In the genomic region with DNA sequence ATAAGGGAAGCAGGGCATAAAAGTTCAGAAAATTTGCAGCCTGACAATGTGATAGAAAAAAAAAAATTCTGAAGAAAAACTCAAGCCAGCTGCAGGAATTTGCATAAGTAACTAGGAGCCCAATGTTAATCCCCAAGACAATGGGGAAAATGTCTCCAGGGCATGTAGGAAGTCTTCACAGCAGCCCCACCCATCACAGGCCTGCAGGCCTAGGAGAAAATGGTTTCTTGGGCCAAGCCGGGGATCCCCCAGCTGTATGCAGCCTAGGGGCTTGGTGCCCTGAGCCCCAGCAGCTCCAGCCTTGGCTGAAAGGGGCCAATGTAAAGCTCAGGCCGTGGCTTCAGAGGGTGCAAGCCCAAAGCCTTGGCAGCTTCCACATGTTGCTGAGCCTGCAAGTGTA, we compare ENCODE assay signal across 23 cellular contexts.
"Had no signal": no experiment of that assay in that cellular context is flagged by ENCODE, and none has a peak within 500 bp of the region (broad histone marks: within the 10 kb centered on the region; RNA-seq: fewer than 3 reads in every experiment).

No MANE protein-coding gene starts in this region.

- H3K36me3 ChIP-seq: MG63 had no signal

- DNase-seq: Karpas-422, KG1, MG63, NCI-H1092, NCI-H1105 treated with DMSO at 0.1 percent for 48 hours, NCI-H1417 treated with DMSO at 0.1 percent for 48 hours, NCI-H146, NCI-H1694 treated with DMSO at 0.1 percent for 48 hours, NCI-H1930, NCI-H2081, NCI-H2171, NCI-H226, NCI-H446, NCI-H510A, NCI-H524 treated with DMSO at 0.1 percent for 48 hours, NCI-H69, NCI-H774, PC-3, SHP77 had no signal

- ATAC-seq: Panc1, PC-3, SK-N-SH treated with all-trans-retinoic acid at 6 μM for 48 hours had no signal

- H3K9me3 ChIP-seq: MG63 had no signal

- H3K4me3 ChIP-seq: MG63 had no signal

- H3K27ac ChIP-seq: HL-60, RWPE1 had no signal

- H3K27me3 ChIP-seq: MG63 had no signal
